ENCODE assay signal across 35 cellular contexts in the genomic region with DNA sequence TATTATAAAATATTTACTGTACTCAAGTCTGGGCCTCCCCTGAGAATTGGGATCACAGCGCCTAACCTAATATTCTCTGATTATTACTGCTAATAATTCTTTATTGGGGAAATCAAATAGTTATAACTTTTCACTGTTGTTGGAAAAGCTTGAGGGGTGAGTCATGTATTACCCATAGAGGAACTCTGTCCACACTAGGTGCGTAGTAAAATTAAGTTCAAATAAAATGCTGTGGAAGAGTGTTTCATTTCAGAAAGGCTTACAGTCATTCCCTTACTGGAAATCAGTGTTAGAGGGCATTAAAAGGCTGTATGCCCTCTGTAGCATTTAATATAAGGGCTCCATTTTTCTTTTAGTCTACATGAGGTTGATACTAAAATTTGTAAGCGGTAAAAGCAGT.
"Had no signal": no experiment of that assay in that cellular context is flagged by ENCODE, and none has a peak within 500 bp of the region (broad histone marks: within the 10 kb centered on the region; RNA-seq: fewer than 3 reads in every experiment).

No MANE protein-coding gene starts in this region.

- FAIRE-seq: astrocyte, TTC549 had no signal

- DNase-seq: activated B cell treated with CpG ODN at 0.5 μM for 24 hours; activated CD4-positive, alpha-beta memory T cell treated with anti-CD3 and anti-CD28 coated beads for 36 hours; activated CD4-positive, alpha-beta T cell treated with anti-CD3 and anti-CD28 coated beads for 4 hours; activated CD4-positive, alpha-beta T cell treated with anti-CD3 and anti-CD28 coated beads, Interleukin-2, amount 10 ng/mL, durations not matched to agents 24 days and 14 days; activated CD4-positive, alpha-beta T cell treated with anti-CD3 and anti-CD28 coated beads, Interleukin-2, amount 50 U/mL, for 1 hour; activated CD4-positive, alpha-beta T cell treated with anti-CD3 and anti-CD28 coated beads, Interleukin-2, amount 50 U/mL, for 4 hours; activated CD4-positive, CD25-positive, alpha-beta regulatory T cell treated with anti-CD3 and anti-CD28 coated beads, Interleukin-2, amount 50 U/mL, for 72 hours; activated CD8-positive, alpha-beta memory T cell treated with anti-CD3 and anti-CD28 coated beads, Interleukin-2, amount 50 U/mL, for 4 hours; activated CD8-positive, alpha-beta T cell treated with anti-CD3 and anti-CD28 coated beads for 36 hours; activated effector memory CD4-positive, alpha-beta T cell treated with anti-CD3 and anti-CD28 coated beads, Interleukin-2, amount 50 U/mL, for 16 hours; activated gamma-delta T cell treated with Interleukin-2 at 50 U/mL for 16 hours; activated naive CD4-positive, alpha-beta T cell; activated naive CD4-positive, alpha-beta T cell treated with anti-CD3 and anti-CD28 coated beads for 36 hours; activated naive CD4-positive, alpha-beta T cell treated with anti-CD3 and anti-CD28 coated beads, Interleukin-2, amount 50 U/mL, for 16 hours; activated naive CD8-positive, alpha-beta T cell treated with anti-CD3 and anti-CD28 coated beads for 36 hours; activated T-cell treated with anti-CD3 and anti-CD28 coated beads for 4 hours; activated T-cell treated with anti-CD3 and anti-CD28 coated beads, Interleukin-2, amount 50 U/mL, for 1 hour; activated T-cell treated with anti-CD3 and anti-CD28 coated beads, Interleukin-2, amount 50 U/mL, for 4 hours; activated T-cell treated with anti-CD3 and anti-CD28 coated beads, Interleukin-2, amount 50 U/mL, for 72 hours; adrenal gland; amniotic stem cell; aorta; body of pancreas; brain microvascular endothelial cell; caudate nucleus; cerebellar nuclear complex; T-helper 2 cell; T-helper 9 cell had no signal

- H3K27me3 ChIP-seq: adrenal gland, body of pancreas, brain microvascular endothelial cell, breast epithelium, cardiac muscle cell had no signal

- H3K9me3 ChIP-seq: adrenal gland, body of pancreas, breast epithelium had no signal

- H3K4me1 ChIP-seq: adrenal gland, body of pancreas, breast epithelium had no signal

- H3K4me3 ChIP-seq: adrenal gland, body of pancreas, breast epithelium, cardiac muscle cell had no signal

- ATAC-seq: activated CD8-positive, alpha-beta T cell treated with anti-CD3 and anti-CD28 coated beads for 36 hours; activated naive CD4-positive, alpha-beta T cell treated with anti-CD3 and anti-CD28 coated beads, Interleukin-2, amount 50 U/mL, for 72 hours; activated T-cell treated with anti-CD3 and anti-CD28 coated beads, Interleukin-2, amount 50 U/mL, for 4 hours; activated T-cell treated with anti-CD3 and anti-CD28 coated beads, Interleukin-2, amount 50 U/mL, for 72 hours; activated T-helper 17 cell treated with anti-CD3 and anti-CD28 coated beads, Interleukin-2, amount 50 U/mL, for 72 hours; body of pancreas had no signal

- H3K36me3 ChIP-seq: adrenal gland, brain microvascular endothelial cell, breast epithelium, cardiac muscle cell had no signal

- H3K27ac ChIP-seq: adrenal gland, body of pancreas, brain microvascular endothelial cell, breast epithelium, cardiac muscle cell, VCaP had no signal
